ENCODE assay signal across 1 cellular context in the genomic region with DNA sequence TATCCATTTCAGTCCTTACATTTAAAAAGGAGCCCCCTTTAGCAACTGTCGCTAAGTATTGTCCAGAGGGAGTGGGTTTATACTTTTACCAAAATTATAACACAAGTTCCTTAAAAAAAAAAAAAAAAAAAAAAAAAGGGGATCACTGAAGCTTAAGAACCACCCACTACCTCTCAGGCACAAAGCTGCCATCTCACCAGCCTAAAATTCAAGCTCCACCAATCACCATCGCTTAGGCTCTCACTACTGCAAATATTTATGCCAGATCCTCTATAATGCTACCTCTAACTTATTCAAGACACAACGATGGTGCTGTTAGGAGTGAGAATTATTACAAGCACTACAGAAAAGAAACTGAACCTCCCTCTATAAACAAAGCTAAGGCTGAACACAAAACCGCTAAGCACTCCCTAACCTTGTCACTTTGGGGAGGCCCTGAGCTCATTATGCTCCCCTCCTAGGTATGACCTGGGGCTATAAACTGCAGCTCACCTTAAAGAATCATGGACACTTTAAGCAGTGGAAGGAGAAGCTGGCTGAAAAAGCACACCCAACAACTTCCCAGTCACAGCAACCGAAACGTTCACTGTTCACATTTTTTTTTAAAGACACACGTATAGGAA.
TF ChIP-seq lines count a peak whose summit lies in the region.

No MANE protein-coding gene starts in this region.

TF ChIP-seq in HCT116, 20 proteins besides CTCF, POLR2A, EP300 and RAD21 (continued from another document):
- TF ChIP-seq, protein P1, sequence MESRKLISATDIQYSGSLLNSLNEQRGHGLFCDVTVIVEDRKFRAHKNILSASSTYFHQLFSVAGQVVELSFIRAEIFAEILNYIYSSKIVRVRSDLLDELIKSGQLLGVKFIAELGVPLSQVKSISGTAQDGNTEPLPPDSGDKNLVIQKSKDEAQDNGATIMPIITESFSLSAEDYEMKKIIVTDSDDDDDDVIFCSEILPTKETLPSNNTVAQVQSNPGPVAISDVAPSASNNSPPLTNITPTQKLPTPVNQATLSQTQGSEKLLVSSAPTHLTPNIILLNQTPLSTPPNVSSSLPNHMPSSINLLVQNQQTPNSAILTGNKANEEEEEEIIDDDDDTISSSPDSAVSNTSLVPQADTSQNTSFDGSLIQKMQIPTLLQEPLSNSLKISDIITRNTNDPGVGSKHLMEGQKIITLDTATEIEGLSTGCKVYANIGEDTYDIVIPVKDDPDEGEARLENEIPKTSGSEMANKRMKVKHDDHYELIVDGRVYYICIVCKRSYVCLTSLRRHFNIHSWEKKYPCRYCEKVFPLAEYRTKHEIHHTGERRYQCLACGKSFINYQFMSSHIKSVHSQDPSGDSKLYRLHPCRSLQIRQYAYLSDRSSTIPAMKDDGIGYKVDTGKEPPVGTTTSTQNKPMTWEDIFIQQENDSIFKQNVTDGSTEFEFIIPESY (IDR thresholded peaks at IDR 0.05; ENCODE audit: extremely low read depth, insufficient replicate concordance, low read length), result no peak
- TF ChIP-seq EZH2phosphoT487 (IDR thresholded peaks at IDR 0.05; ENCODE audit: borderline replicate concordance) (no peak), ZFX (IDR thresholded peaks at IDR 0.05) (no peak), EZH2 (IDR thresholded peaks at IDR 0.05) (no peak)
